In the genomic region with DNA sequence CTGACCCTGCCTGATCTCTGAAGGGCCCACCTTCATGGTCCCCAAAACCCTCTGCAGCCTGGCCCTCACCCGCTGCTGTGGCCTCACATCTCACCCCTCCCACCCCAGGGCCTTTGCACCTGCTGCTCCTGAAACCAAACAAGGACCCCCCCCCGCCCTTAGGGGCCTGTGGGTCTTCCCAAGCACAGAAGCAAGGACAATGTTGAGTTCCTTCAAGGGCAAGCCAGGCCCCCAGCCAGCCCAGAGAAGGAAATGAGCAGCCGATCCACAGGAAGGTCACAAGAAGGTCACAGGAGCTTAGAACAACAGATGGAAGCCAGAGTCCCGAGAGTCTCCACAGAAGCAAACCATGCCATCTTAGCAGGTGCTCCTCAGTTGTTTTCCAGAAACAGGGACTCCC, we compare ENCODE assay signal across 1 cellular context.
A peak's percentile ranks its signal among the peaks of the same experiment; 100 is the strongest.
TF ChIP-seq lines count a peak whose summit lies in the region.

No MANE protein-coding gene starts in this region.

TF ChIP-seq in K562, 482 proteins besides CTCF, POLR2A, EP300 and RAD21:
- TF ChIP-seq TRIM24 (IDR thresholded peaks at IDR 0.05) (no peak), ESRRA (IDR thresholded peaks at IDR 0.05; ENCODE audit: borderline replicate concordance, low read depth) (peak; percentile 52; the same call in 1 of the 2 replicates)
- TF ChIP-seq, protein P1, sequence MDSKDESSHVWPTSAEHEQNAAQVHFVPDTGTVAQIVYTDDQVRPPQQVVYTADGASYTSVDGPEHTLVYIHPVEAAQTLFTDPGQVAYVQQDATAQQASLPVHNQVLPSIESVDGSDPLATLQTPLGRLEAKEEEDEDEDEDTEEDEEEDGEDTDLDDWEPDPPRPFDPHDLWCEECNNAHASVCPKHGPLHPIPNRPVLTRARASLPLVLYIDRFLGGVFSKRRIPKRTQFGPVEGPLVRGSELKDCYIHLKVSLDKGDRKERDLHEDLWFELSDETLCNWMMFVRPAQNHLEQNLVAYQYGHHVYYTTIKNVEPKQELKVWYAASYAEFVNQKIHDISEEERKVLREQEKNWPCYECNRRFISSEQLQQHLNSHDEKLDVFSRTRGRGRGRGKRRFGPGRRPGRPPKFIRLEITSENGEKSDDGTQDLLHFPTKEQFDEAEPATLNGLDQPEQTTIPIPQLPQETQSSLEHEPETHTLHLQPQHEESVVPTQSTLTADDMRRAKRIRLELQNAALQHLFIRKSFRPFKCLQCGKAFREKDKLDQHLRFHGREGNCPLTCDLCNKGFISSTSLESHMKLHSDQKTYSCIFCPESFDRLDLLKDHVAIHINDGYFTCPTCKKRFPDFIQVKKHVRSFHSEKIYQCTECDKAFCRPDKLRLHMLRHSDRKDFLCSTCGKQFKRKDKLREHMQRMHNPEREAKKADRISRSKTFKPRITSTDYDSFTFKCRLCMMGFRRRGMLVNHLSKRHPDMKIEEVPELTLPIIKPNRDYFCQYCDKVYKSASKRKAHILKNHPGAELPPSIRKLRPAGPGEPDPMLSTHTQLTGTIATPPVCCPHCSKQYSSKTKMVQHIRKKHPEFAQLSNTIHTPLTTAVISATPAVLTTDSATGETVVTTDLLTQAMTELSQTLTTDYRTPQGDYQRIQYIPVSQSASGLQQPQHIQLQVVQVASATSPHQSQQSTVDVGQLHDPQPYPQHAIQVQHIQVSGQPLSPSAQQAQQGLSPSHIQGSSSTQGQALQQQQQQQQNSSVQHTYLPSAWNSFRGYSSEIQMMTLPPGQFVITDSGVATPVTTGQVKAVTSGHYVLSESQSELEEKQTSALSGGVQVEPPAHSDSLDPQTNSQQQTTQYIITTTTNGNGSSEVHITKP (IDR thresholded peaks at IDR 0.05; ENCODE audit: partially characterized antibody): peak; percentile 56
